In the genomic region with DNA sequence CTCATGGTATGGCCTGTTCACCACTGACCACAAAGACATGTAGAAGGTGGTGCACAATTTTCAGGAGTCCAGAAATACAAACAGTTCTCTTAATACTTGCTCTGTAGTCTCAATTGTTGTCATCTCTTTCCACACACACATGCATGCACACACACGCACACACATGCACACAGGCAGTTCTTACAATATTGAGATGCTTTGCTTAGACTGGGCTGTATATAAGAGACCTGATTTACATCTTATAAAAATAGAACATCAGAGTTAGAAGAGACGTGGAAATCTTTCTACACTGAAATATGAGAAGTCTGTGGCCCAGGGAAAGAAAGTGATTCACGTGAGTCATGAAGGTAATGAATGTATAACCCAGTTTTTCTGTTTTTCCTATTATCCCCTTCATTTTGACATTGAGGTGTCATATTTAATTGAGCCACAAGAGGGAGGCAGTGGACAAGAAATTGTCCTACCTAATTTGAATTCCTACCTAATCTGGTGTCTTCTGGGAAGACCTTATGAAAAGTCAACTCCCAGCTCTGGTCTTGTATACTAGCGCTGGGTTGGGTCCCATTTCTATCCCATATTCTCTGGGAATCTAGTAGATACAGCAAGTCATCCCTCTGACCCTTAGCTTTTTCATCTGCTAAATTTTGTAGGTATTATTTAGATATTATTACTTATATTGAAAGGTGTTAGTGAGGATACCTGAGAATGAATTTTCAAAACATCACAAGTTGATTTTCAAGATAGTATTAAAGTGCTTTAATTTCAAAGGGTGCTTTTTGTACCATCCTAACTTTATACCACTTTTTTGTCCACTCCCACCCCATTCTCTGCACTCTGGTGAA, we compare ENCODE assay signal across 2 cellular contexts.
A peak's percentile ranks its signal among the peaks of the same experiment; 100 is the strongest.
TF ChIP-seq lines count a peak whose summit lies in the region.

No MANE protein-coding gene starts in this region.

TF ChIP-seq in endothelial cell of umbilical vein, 7 proteins besides CTCF, POLR2A, EP300 and RAD21:
- TF ChIP-seq, protein P1, sequence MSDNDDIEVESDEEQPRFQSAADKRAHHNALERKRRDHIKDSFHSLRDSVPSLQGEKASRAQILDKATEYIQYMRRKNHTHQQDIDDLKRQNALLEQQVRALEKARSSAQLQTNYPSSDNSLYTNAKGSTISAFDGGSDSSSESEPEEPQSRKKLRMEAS (IDR thresholded peaks at IDR 0.05; ENCODE audit: insufficient read depth, insufficient read length): no peak

TF ChIP-seq in neural cell, 6 proteins besides CTCF, POLR2A, EP300 and RAD21:
- no peak for TF ChIP-seq EZH2 (IDR thresholded peaks at IDR 0.05; ENCODE audit: borderline replicate concordance, insufficient read depth, low read length, poor library complexity, severe bottlenecking)
- peak; percentile 80 for TF ChIP-seq SMC3 (conservative IDR thresholded peaks at IDR 0.05; ENCODE audit: poor library complexity)
